ENCODE assay signal across 27 cellular contexts in the genomic region with DNA sequence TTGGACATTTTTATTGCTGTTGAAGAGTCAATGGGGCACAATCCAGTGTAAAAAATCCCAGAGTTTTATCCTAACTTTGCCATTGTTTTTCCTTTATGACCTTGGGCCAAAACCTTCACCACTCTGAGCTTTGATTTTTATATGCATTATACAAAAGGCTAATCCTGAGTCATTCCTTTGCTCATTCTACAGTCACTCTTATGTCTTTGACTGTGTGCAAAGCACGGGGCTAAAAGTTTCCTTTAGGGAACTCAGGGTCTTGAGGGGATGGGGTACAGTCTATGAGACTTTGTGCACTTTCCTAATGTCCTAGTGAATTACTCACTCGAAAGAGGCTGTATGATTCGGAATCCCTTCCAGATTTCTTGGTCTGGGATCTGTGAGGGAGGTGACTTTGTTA.
DNase-seq lines count a peak whose midpoint lies in the region; ATAC-seq and TF ChIP-seq lines count a peak whose summit lies in the region.
"Had no signal": no experiment of that assay in that cellular context is flagged by ENCODE, and none has a peak within 500 bp of the region (broad histone marks: within the 10 kb centered on the region; RNA-seq: fewer than 3 reads in every experiment).

No MANE protein-coding gene starts in this region.

- H3K4me3 ChIP-seq in astrocyte of the spinal cord (ENCODE audit: low read depth, low read length): no peak overlapping the region
- no peak overlapping the region for H3K4me3 ChIP-seq in fibroblast of the aortic adventitia (ENCODE audit: low read depth, low read length)
- H3K4me3 ChIP-seq: ascending aorta, ovary had no signal

- no peak for ATAC-seq in HG02885 (IDR thresholded peaks at IDR 0.05; ENCODE audit: poor library complexity, unreplicated experiment)
- ATAC-seq: left lobe of liver; stimulated activated naive CD8-positive, alpha-beta T cell treated with anti-CD3 and anti-CD28 coated beads, Interleukin-15, Interleukin-2, amounts not matched to agents 100 U/mL and 50 U/mL, for 24 hours had no signal

- in situ Hi-C loops in astrocyte of the spinal cord (cut with HindIII; ENCODE audit: low sequenced_read_pairs): no loop called here

- DNase-seq in EL: peak; percentile 28
- peak; percentile 67 for DNase-seq in M059J (ENCODE audit: low read depth)
- DNase-seq in astrocyte of the spinal cord (ENCODE audit: low read depth, low spot score): peak; percentile 10
- peak; percentile 3 for DNase-seq in fibroblast of the aortic adventitia (ENCODE audit: low read depth)
- no peak for DNase-seq in UCSD-AML1 (lab: John Stamatoyannopoulos, UW; ENCODE audit: unreplicated experiment)
- DNase-seq in activated CD4-positive, alpha-beta T cell treated with anti-CD3 and anti-CD28 coated beads for 48 hours: no peak
- no peak for DNase-seq in NCI-H1694 treated with DMSO at 0.1 percent for 48 hours (lab: John Stamatoyannopoulos, UW)
- DNase-seq: activated CD4-positive, alpha-beta T cell treated with anti-CD3 and anti-CD28 coated beads, Interleukin-2, amount 50 U/mL, for 48 hours; activated gamma-delta T cell treated with Interleukin-2 at 50 U/mL for 16 hours; activated naive CD8-positive, alpha-beta T cell treated with anti-CD3 and anti-CD28 coated beads, Interleukin-2, amount 10 ng/mL, durations not matched to agents 7 days and 5 days; activated T-cell treated with anti-CD3 and anti-CD28 coated beads, Interleukin-2, amount 50 U/mL, for 48 hours; AML-193; CD4-positive, alpha-beta memory T cell; central memory CD4-positive, alpha-beta T cell; DND-41; endodermal cell; glutamatergic neuron; NCI-H1436; NCI-H446; NCI-H774; ovary; stimulated activated CD4-positive, alpha-beta T cell treated with anti-CD3 and anti-CD28 coated beads, Interleukin-15, amount 100 ng/mL, for 24 hours; stimulated activated naive CD8-positive, alpha-beta T cell treated with anti-CD3 and anti-CD28 coated beads, Interleukin-15, Interleukin-2, amounts not matched to agents 100 U/mL and 50 U/mL, for 24 hours; T-helper 1 cell had no signal

- no peak for TF ChIP-seq CTCF in astrocyte of the spinal cord (IDR thresholded peaks at IDR 0.05; ENCODE audit: low read depth, low read length)
- TF ChIP-seq CTCF in fibroblast of the aortic adventitia (IDR thresholded peaks at IDR 0.05; ENCODE audit: insufficient read depth, low read length): no peak

Comparison
In these comparisons a context has a peak if more than half of its experiments do, and no peak if none do; other contexts are left out.
1. DNase-seq: peak in EL (single experiment), M059J (single experiment), astrocyte of the spinal cord (single experiment) and fibroblast of the aortic adventitia (single experiment); none in UCSD-AML1 (single experiment), activated CD4-positive, alpha-beta T cell treated with anti-CD3 and anti-CD28 coated beads for 48 hours (single experiment) and NCI-H1694 treated with DMSO at 0.1 percent for 48 hours (single experiment).